In genomic region chrX:7146026-7146702, GRCh38 we compare ENCODE assay signal across 10 cellular contexts. TPM values are rescaled to one million over a fixed set of nuclear protein-coding genes. Genes with fewer than 3 reads are reported as not detected.
DNase-seq lines count a peak whose midpoint lies in the region; ATAC-seq and TF ChIP-seq lines count a peak whose summit lies in the region.
"Had no signal": no experiment of that assay in that cellular context is flagged by ENCODE, and none has a peak within 500 bp of the region (broad histone marks: within the 10 kb centered on the region; RNA-seq: fewer than 3 reads in every experiment).

No MANE protein-coding gene starts in this region.

- H3K27me3 ChIP-seq in hepatocyte: no peaks in the 10 kb centered on the region

- peak overlapping the region; percentile 80 for H3K4me3 Mint-ChIP-seq in activated CD8-positive, alpha-beta T cell treated with anti-CD3 and anti-CD28 coated beads for 36 hours
- H3K4me3 Mint-ChIP-seq in activated CD8-positive, alpha-beta T cell treated with anti-CD3 and anti-CD28 coated beads, Interleukin-2, amount 10 ng/mL, durations not matched to agents 7 days and 5 days: no peak overlapping the region
- H3K4me3 Mint-ChIP-seq in stimulated activated effector memory CD8-positive, alpha-beta T cell treated with anti-CD3 and anti-CD28 coated beads, Interleukin-12 subunit alpha, Interleukin-12 subunit beta, amount 100 ng/mL, for 72 hours: peak overlapping the region; percentile 71

- no peaks in the 10 kb centered on the region for H3K9me2 ChIP-seq in hepatocyte (replicated peaks; ENCODE audit: insufficient read depth)
- H3K9me2 ChIP-seq: SK-N-SH had no signal

- no peak overlapping the region for H3K4me3 ChIP-seq in hepatocyte

- peak overlapping the region; percentile 77 for H3K4me2 ChIP-seq in hepatocyte

- no peaks in the 10 kb centered on the region for H3K9me3 ChIP-seq in hepatocyte (ENCODE audit: low read depth)
- H3K9me3 ChIP-seq: SK-N-SH had no signal

- no peak overlapping the region for H3K27ac Mint-ChIP-seq in activated CD8-positive, alpha-beta T cell treated with anti-CD3 and anti-CD28 coated beads for 36 hours
- H3K27ac Mint-ChIP-seq in activated CD8-positive, alpha-beta T cell treated with anti-CD3 and anti-CD28 coated beads, Interleukin-2, amount 10 ng/mL, durations not matched to agents 7 days and 5 days: no peak overlapping the region
- no peak overlapping the region for H3K27ac Mint-ChIP-seq in stimulated activated effector memory CD8-positive, alpha-beta T cell treated with anti-CD3 and anti-CD28 coated beads, Interleukin-12 subunit alpha, Interleukin-12 subunit beta, amount 100 ng/mL, for 72 hours

- no peaks in the 10 kb centered on the region for H3K27me3 Mint-ChIP-seq in activated CD8-positive, alpha-beta T cell treated with anti-CD3 and anti-CD28 coated beads for 36 hours
- H3K27me3 Mint-ChIP-seq in activated CD8-positive, alpha-beta T cell treated with anti-CD3 and anti-CD28 coated beads, Interleukin-2, amount 10 ng/mL, durations not matched to agents 7 days and 5 days (ENCODE audit: low read depth): no peaks in the 10 kb centered on the region

- no peaks in the 10 kb centered on the region for H3K4me1 ChIP-seq in hepatocyte (ENCODE audit: insufficient read depth)

- H3K4me1 Mint-ChIP-seq in activated CD8-positive, alpha-beta T cell treated with anti-CD3 and anti-CD28 coated beads for 36 hours (ENCODE audit: low read depth): peaks cover 23% of the 10 kb centered on the region
- H3K4me1 Mint-ChIP-seq in activated CD8-positive, alpha-beta T cell treated with anti-CD3 and anti-CD28 coated beads, Interleukin-2, amount 10 ng/mL, durations not matched to agents 7 days and 5 days (ENCODE audit: low read depth): peaks cover 24% of the 10 kb centered on the region
- peaks cover 7% of the 10 kb centered on the region for H3K4me1 Mint-ChIP-seq in stimulated activated effector memory CD8-positive, alpha-beta T cell treated with anti-CD3 and anti-CD28 coated beads, Interleukin-12 subunit alpha, Interleukin-12 subunit beta, amount 100 ng/mL, for 72 hours

- CTCF ChIA-PET in activated CD8-positive, alpha-beta T cell treated with anti-CD3 and anti-CD28 coated beads for 36 hours (lab: Charles Lee): interaction anchor here (1.5 kb wide), 1 partner anchor 13 kb away, joined by 3 read pairs; no protein-coding TSS in a partner anchor
- CTCF ChIA-PET in activated CD8-positive, alpha-beta T cell treated with anti-CD3 and anti-CD28 coated beads, Interleukin-2, amount 10 ng/mL, durations not matched to agents 7 days and 5 days (lab: Charles Lee): no interaction called here

- POLR2A ChIA-PET in activated CD8-positive, alpha-beta T cell treated with anti-CD3 and anti-CD28 coated beads for 36 hours (lab: Charles Lee): no interaction called here
- POLR2A ChIA-PET in activated CD8-positive, alpha-beta T cell treated with anti-CD3 and anti-CD28 coated beads, Interleukin-2, amount 10 ng/mL, durations not matched to agents 7 days and 5 days (lab: Charles Lee): no interaction called here

- H3K27ac ChIP-seq in hepatocyte: peak overlapping the region; percentile 8

- intact Hi-C loops in activated CD8-positive, alpha-beta T cell treated with anti-CD3 and anti-CD28 coated beads for 36 hours (cut with micrococcal nuclease): no loop called here

- DNase-seq in activated CD8-positive, alpha-beta T cell treated with anti-CD3 and anti-CD28 coated beads for 36 hours: no peak
- DNase-seq in activated CD8-positive, alpha-beta T cell treated with anti-CD3 and anti-CD28 coated beads, Interleukin-2, amount 10 ng/mL, durations not matched to agents 7 days and 5 days: no peak
- peak; percentile 1 for DNase-seq in OCI-M1 (lab: John Stamatoyannopoulos, UW)
- DNase-seq in hepatocyte (ENCODE audit: low spot score): no peak
- DNase-seq in stimulated activated effector memory CD8-positive, alpha-beta T cell treated with anti-CD3 and anti-CD28 coated beads, Interleukin-12 subunit alpha, Interleukin-12 subunit beta, amount 100 ng/mL, for 72 hours (ENCODE audit: low spot score in 2 of 2): no peak
- no peak for DNase-seq in stimulated activated CD4-positive, alpha-beta T cell treated with anti-CD3 and anti-CD28 coated beads, Interleukin-4, amount 100 ng/mL, for 4 hours
- no peak for DNase-seq in middle frontal gyrus (ENCODE audit: extremely low spot score, low spot score)
- no peak for DNase-seq in effector CD4-positive, alpha-beta T cell
- DNase-seq: NCI-H510A, SK-N-SH had no signal

- no peak overlapping the region for H2AFZ ChIP-seq in hepatocyte

- no peaks in the 10 kb centered on the region for H3K36me3 Mint-ChIP-seq in activated CD8-positive, alpha-beta T cell treated with anti-CD3 and anti-CD28 coated beads for 36 hours (ENCODE audit: low read depth)
- H3K36me3 Mint-ChIP-seq in activated CD8-positive, alpha-beta T cell treated with anti-CD3 and anti-CD28 coated beads, Interleukin-2, amount 10 ng/mL, durations not matched to agents 7 days and 5 days (ENCODE audit: low read depth): peaks cover 7% of the 10 kb centered on the region
- H3K36me3 Mint-ChIP-seq in stimulated activated effector memory CD8-positive, alpha-beta T cell treated with anti-CD3 and anti-CD28 coated beads, Interleukin-12 subunit alpha, Interleukin-12 subunit beta, amount 100 ng/mL, for 72 hours: peaks cover 25% of the 10 kb centered on the region

- no peak for ATAC-seq in activated CD8-positive, alpha-beta T cell treated with anti-CD3 and anti-CD28 coated beads for 36 hours
- no peak for ATAC-seq in activated CD8-positive, alpha-beta T cell treated with anti-CD3 and anti-CD28 coated beads, Interleukin-2, amount 10 ng/mL, durations not matched to agents 7 days and 5 days
- ATAC-seq in stimulated activated effector memory CD8-positive, alpha-beta T cell treated with anti-CD3 and anti-CD28 coated beads, Interleukin-12 subunit alpha, Interleukin-12 subunit beta, amount 100 ng/mL, for 72 hours: no peak

- TF ChIP-seq CTCF in activated CD8-positive, alpha-beta T cell treated with anti-CD3 and anti-CD28 coated beads for 36 hours (IDR thresholded peaks at IDR 0.05): no peak
- TF ChIP-seq CTCF in hepatocyte (IDR thresholded peaks at IDR 0.05; ENCODE audit: poor library complexity): no peak

- no peaks in the 10 kb centered on the region for H3K36me3 ChIP-seq in hepatocyte (replicated peaks; ENCODE audit: insufficient read depth, low read depth)

- peaks cover 11% of the 10 kb centered on the region for H3K79me2 ChIP-seq in hepatocyte

- no peaks in the 10 kb centered on the region for H4K20me1 ChIP-seq in hepatocyte (ENCODE audit: insufficient read depth, poor library complexity, severe bottlenecking)

- 82% methylated on average over 3 of the region's 3 CpGs for WGBS in hepatocyte (ENCODE audit: low lambda C conversion rate, missing lambda C conversion rate)

- H3K9me3 Mint-ChIP-seq in activated CD8-positive, alpha-beta T cell treated with anti-CD3 and anti-CD28 coated beads for 36 hours: no peaks in the 10 kb centered on the region
- no peaks in the 10 kb centered on the region for H3K9me3 Mint-ChIP-seq in activated CD8-positive, alpha-beta T cell treated with anti-CD3 and anti-CD28 coated beads, Interleukin-2, amount 10 ng/mL, durations not matched to agents 7 days and 5 days (ENCODE audit: insufficient read depth)
- no peaks in the 10 kb centered on the region for H3K9me3 Mint-ChIP-seq in stimulated activated effector memory CD8-positive, alpha-beta T cell treated with anti-CD3 and anti-CD28 coated beads, Interleukin-12 subunit alpha, Interleukin-12 subunit beta, amount 100 ng/mL, for 72 hours

RNA-seq across cellular contexts. Expression of gene STS, which starts 1.3 kb away (rescaled TPM):
- total RNA-seq in activated CD8-positive, alpha-beta T cell treated with anti-CD3 and anti-CD28 coated beads for 36 hours: under 1 TPM; 0.50 to 0.72 TPM
- 1 to 10 TPM; 2.1 to 2.3 TPM for total RNA-seq in activated CD8-positive, alpha-beta T cell treated with anti-CD3 and anti-CD28 coated beads, Interleukin-2, amount 10 ng/mL, durations not matched to agents 7 days and 5 days
- 6.5 and 7.0 TPM in 2 replicates for total RNA-seq in hepatocyte
- 3.7 and 4.4 TPM in 2 replicates for polyA plus RNA-seq in hepatocyte

RNA-seq across cellular contexts. Expression of gene PUDP, which starts 1.8 kb away (rescaled TPM):
- 10 to 100 TPM; 16.6 to 18.4 TPM for total RNA-seq in activated CD8-positive, alpha-beta T cell treated with anti-CD3 and anti-CD28 coated beads for 36 hours
- 10 to 100 TPM; 16.1 to 16.6 TPM for total RNA-seq in activated CD8-positive, alpha-beta T cell treated with anti-CD3 and anti-CD28 coated beads, Interleukin-2, amount 10 ng/mL, durations not matched to agents 7 days and 5 days
- total RNA-seq in hepatocyte: 22.6 and 23.2 TPM in 2 replicates
- polyA plus RNA-seq in hepatocyte: 18.1 and 32.8 TPM in 2 replicates
